Comparison of ENCODE assay signal across 30 cellular contexts in genomic region chr2:147826615-147827375, GRCh38.
"Had no signal": no experiment of that assay in that cellular context is flagged by ENCODE, and none has a peak within 500 bp of the region (broad histone marks: within the 10 kb centered on the region; RNA-seq: fewer than 3 reads in every experiment).

No MANE protein-coding gene starts in this region.

- H3K27me3 ChIP-seq: brain microvascular endothelial cell, esophagus muscularis mucosa, foreskin keratinocyte, gastrocnemius medialis had no signal

- H3K9me3 ChIP-seq: gastrocnemius medialis had no signal

- H3K36me3 ChIP-seq: brain microvascular endothelial cell, esophagus muscularis mucosa, gastrocnemius medialis, WERI-Rb-1 had no signal

- H3K4me1 ChIP-seq: gastrocnemius medialis had no signal

- FAIRE-seq: astrocyte, bronchial epithelial cell, colon had no signal

- DNase-seq: activated B cell treated with CpG ODN at 0.5 μM for 24 hours; activated CD4-positive, alpha-beta T cell treated with anti-CD3 and anti-CD28 coated beads for 48 hours; activated CD4-positive, alpha-beta T cell treated with anti-CD3 and anti-CD28 coated beads, Interleukin-2, amount 50 U/mL, for 1 hour; activated CD4-positive, alpha-beta T cell treated with anti-CD3 and anti-CD28 coated beads, Interleukin-2, amount 50 U/mL, for 48 hours; activated CD8-positive, alpha-beta memory T cell treated with anti-CD3 and anti-CD28 coated beads for 24 hours; activated CD8-positive, alpha-beta T cell treated with anti-CD3 and anti-CD28 coated beads for 36 hours; activated effector memory CD4-positive, alpha-beta T cell treated with Interleukin-2 at 50 U/mL for 16 hours; activated gamma-delta T cell treated with Interleukin-2 at 50 U/mL for 16 hours; activated naive CD4-positive, alpha-beta T cell treated with anti-CD3 and anti-CD28 coated beads, Interleukin-2, amount 50 U/mL, for 16 hours; activated naive CD4-positive, alpha-beta T cell treated with Interleukin-2 at 50 U/mL for 16 hours; activated T-cell treated with anti-CD3 and anti-CD28 coated beads, Interleukin-2, amount 50 U/mL, for 4 hours; amniotic stem cell; brain microvascular endothelial cell; cortex of kidney; dermis blood vessel endothelial cell; effector CD4-positive, alpha-beta T cell; effector memory CD8-positive, alpha-beta T cell; erythroblast; foreskin keratinocyte; gastrocnemius medialis; T-helper 1 cell; T-helper 17 cell; T1000; WERI-Rb-1 had no signal

- H3K4me3 ChIP-seq: esophagus muscularis mucosa, gastrocnemius medialis had no signal

- H3K27ac ChIP-seq: brain microvascular endothelial cell, esophagus muscularis mucosa, foreskin keratinocyte, gastrocnemius medialis, WERI-Rb-1 had no signal

- ATAC-seq: activated CD4-positive, CD25-positive, alpha-beta regulatory T cell treated with anti-CD3 and anti-CD28 coated beads, Interleukin-2, amount 50 U/mL, for 24 hours; activated CD8-positive, alpha-beta T cell treated with anti-CD3 and anti-CD28 coated beads for 36 hours; activated T-cell treated with anti-CD3 and anti-CD28 coated beads, Interleukin-2, amount 50 U/mL, for 4 hours; activated T-helper 17 cell treated with anti-CD3 and anti-CD28 coated beads, Interleukin-2, amount 50 U/mL, for 72 hours; effector memory CD8-positive, alpha-beta T cell; foreskin keratinocyte; gastrocnemius medialis; T-helper 17 cell had no signal
